18 cellular contexts compared by ENCODE assay signal in the genomic region with DNA sequence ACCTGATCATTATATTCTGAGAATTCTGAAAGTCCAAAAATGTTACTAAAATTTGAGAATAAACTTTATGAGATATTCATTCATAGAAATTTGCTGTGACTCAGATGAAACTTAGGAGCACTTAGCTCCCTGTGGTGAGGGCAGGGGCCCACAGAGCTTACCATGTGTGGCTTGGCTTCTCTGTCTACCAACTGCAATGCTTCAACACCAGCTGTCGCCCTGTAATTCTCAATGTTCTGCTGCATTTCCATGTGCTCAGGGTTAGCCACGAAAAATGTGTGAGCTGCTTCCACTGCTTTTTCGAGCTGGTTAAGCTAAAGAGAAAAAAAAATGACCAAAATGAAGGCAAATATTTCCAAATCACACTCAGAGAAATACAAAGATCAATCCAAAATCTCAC.
A peak's percentile ranks its signal among the peaks of the same experiment; 100 is the strongest.
DNase-seq lines count a peak whose midpoint lies in the region; ATAC-seq and TF ChIP-seq lines count a peak whose summit lies in the region.
"Had no signal": no experiment of that assay in that cellular context is flagged by ENCODE, and none has a peak within 500 bp of the region (broad histone marks: within the 10 kb centered on the region; RNA-seq: fewer than 3 reads in every experiment).

No MANE protein-coding gene starts in this region.

- H3K4me3 Mint-ChIP-seq in activated CD4-positive, alpha-beta T cell treated with anti-CD3 and anti-CD28 coated beads, Interleukin-2, amount 10 ng/mL, durations not matched to agents 7 days and 5 days, result no peak overlapping the region
- H3K4me3 Mint-ChIP-seq in activated naive CD8-positive, alpha-beta T cell treated with anti-CD3 and anti-CD28 coated beads, Interleukin-2, amount 50 U/mL, for 24 hours, result no peak overlapping the region
- no peak overlapping the region for H3K4me3 Mint-ChIP-seq in CD4-positive, alpha-beta T cell
- H3K4me3 Mint-ChIP-seq: dendritic cell treated with granulocyte-macrophage colony-stimulating factor and Interleukin-4, amounts not matched to agents 40 ng/mL and 50 ng/mL, for 4 days; naive thymus-derived CD4-positive, alpha-beta T cell had no signal

- H3K36me3 ChIP-seq in SK-N-MC (ENCODE audit: insufficient read depth, low read length), result no peaks in the 10 kb centered on the region
- H3K36me3 ChIP-seq in upper lobe of right lung, result no peaks in the 10 kb centered on the region
- H3K36me3 ChIP-seq: left ventricle myocardium inferior, suprapubic skin had no signal

- POLR2A ChIA-PET in activated CD4-positive, alpha-beta T cell treated with anti-CD3 and anti-CD28 coated beads, Interleukin-2, amount 10 ng/mL, durations not matched to agents 7 days and 5 days (lab: Charles Lee), result no interaction called here
- POLR2A ChIA-PET in CD4-positive, alpha-beta T cell (lab: Charles Lee), result no interaction called here

- H3K9ac ChIP-seq in SK-N-MC (ENCODE audit: insufficient read length), result peak overlapping the region; percentile 43

- no peaks in the 10 kb centered on the region for H3K4me1 Mint-ChIP-seq in activated CD4-positive, alpha-beta T cell treated with anti-CD3 and anti-CD28 coated beads, Interleukin-2, amount 10 ng/mL, durations not matched to agents 7 days and 5 days
- H3K4me1 Mint-ChIP-seq in activated naive CD8-positive, alpha-beta T cell treated with anti-CD3 and anti-CD28 coated beads, Interleukin-2, amount 50 U/mL, for 24 hours, result no peaks in the 10 kb centered on the region
- no peaks in the 10 kb centered on the region for H3K4me1 Mint-ChIP-seq in CD4-positive, alpha-beta T cell (ENCODE audit: low read depth)
- H3K4me1 Mint-ChIP-seq: naive thymus-derived CD4-positive, alpha-beta T cell had no signal

- ATAC-seq in activated naive CD8-positive, alpha-beta T cell treated with anti-CD3 and anti-CD28 coated beads, Interleukin-2, amount 50 U/mL, for 24 hours, result no peak
- no peak for ATAC-seq in upper lobe of right lung
- ATAC-seq in CD4-positive, alpha-beta T cell (ENCODE audit: poor library complexity), result no peak
- ATAC-seq: naive thymus-derived CD4-positive, alpha-beta T cell had no signal

- TF ChIP-seq CTCF in fibroblast of villous mesenchyme (IDR thresholded peaks at IDR 0.05; ENCODE audit: insufficient read depth, low read depth, low read length) (no peak), upper lobe of right lung (IDR thresholded peaks at IDR 0.05) (no peak)
- TF ChIP-seq CTCF in CD4-positive, alpha-beta T cell (IDR thresholded peaks at IDR 0.05), result no peak

- intact Hi-C loops in upper lobe of right lung (cut with DNase I), result no loop called here
- intact Hi-C loops in CD4-positive, alpha-beta T cell (cut with DNase I, micrococcal nuclease), result no loop called here

- H3K27ac Mint-ChIP-seq in activated CD4-positive, alpha-beta T cell treated with anti-CD3 and anti-CD28 coated beads, Interleukin-2, amount 10 ng/mL, durations not matched to agents 7 days and 5 days, result no peak overlapping the region
- H3K27ac Mint-ChIP-seq in activated naive CD8-positive, alpha-beta T cell treated with anti-CD3 and anti-CD28 coated beads, Interleukin-2, amount 50 U/mL, for 24 hours, result no peak overlapping the region
- H3K27ac Mint-ChIP-seq in CD4-positive, alpha-beta T cell, result no peak overlapping the region
- H3K27ac Mint-ChIP-seq: dendritic cell treated with granulocyte-macrophage colony-stimulating factor and Interleukin-4, amounts not matched to agents 40 ng/mL and 50 ng/mL, for 4 days; naive thymus-derived CD4-positive, alpha-beta T cell had no signal

- H3K9me3 Mint-ChIP-seq in activated CD4-positive, alpha-beta T cell treated with anti-CD3 and anti-CD28 coated beads, Interleukin-2, amount 10 ng/mL, durations not matched to agents 7 days and 5 days, result no peaks in the 10 kb centered on the region
- no peaks in the 10 kb centered on the region for H3K9me3 Mint-ChIP-seq in activated naive CD8-positive, alpha-beta T cell treated with anti-CD3 and anti-CD28 coated beads, Interleukin-2, amount 50 U/mL, for 24 hours
- no peaks in the 10 kb centered on the region for H3K9me3 Mint-ChIP-seq in CD4-positive, alpha-beta T cell
- H3K9me3 Mint-ChIP-seq: dendritic cell treated with granulocyte-macrophage colony-stimulating factor and Interleukin-4, amounts not matched to agents 40 ng/mL and 50 ng/mL, for 4 days; naive thymus-derived CD4-positive, alpha-beta T cell had no signal

- H3K4me3 ChIP-seq in SK-N-MC, result peak overlapping the region; percentile 50
- no peak overlapping the region for H3K4me3 ChIP-seq in fibroblast of villous mesenchyme (ENCODE audit: low read depth, low read length)
- no peak overlapping the region for H3K4me3 ChIP-seq in upper lobe of right lung
- H3K4me3 ChIP-seq: left ventricle myocardium inferior, suprapubic skin had no signal

- no peaks in the 10 kb centered on the region for H3K4me1 ChIP-seq in upper lobe of right lung
- H3K4me1 ChIP-seq: left ventricle myocardium inferior, suprapubic skin had no signal

- peaks cover 9% of the 10 kb centered on the region for H3K27me3 Mint-ChIP-seq in activated CD4-positive, alpha-beta T cell treated with anti-CD3 and anti-CD28 coated beads, Interleukin-2, amount 10 ng/mL, durations not matched to agents 7 days and 5 days
- H3K27me3 Mint-ChIP-seq in activated naive CD8-positive, alpha-beta T cell treated with anti-CD3 and anti-CD28 coated beads, Interleukin-2, amount 50 U/mL, for 24 hours, result peaks cover 15% of the 10 kb centered on the region
- H3K27me3 Mint-ChIP-seq in CD4-positive, alpha-beta T cell, result peaks cover 37% of the 10 kb centered on the region
- H3K27me3 Mint-ChIP-seq: dendritic cell treated with granulocyte-macrophage colony-stimulating factor and Interleukin-4, amounts not matched to agents 40 ng/mL and 50 ng/mL, for 4 days had no signal

- no peaks in the 10 kb centered on the region for H3K36me3 Mint-ChIP-seq in activated CD4-positive, alpha-beta T cell treated with anti-CD3 and anti-CD28 coated beads, Interleukin-2, amount 10 ng/mL, durations not matched to agents 7 days and 5 days (ENCODE audit: low read depth)
- no peaks in the 10 kb centered on the region for H3K36me3 Mint-ChIP-seq in activated naive CD8-positive, alpha-beta T cell treated with anti-CD3 and anti-CD28 coated beads, Interleukin-2, amount 50 U/mL, for 24 hours (ENCODE audit: low read depth)
- H3K36me3 Mint-ChIP-seq in CD4-positive, alpha-beta T cell (ENCODE audit: low read depth), result no peaks in the 10 kb centered on the region
- H3K36me3 Mint-ChIP-seq: naive thymus-derived CD4-positive, alpha-beta T cell had no signal

- CTCF ChIA-PET in activated CD4-positive, alpha-beta T cell treated with anti-CD3 and anti-CD28 coated beads, Interleukin-2, amount 10 ng/mL, durations not matched to agents 7 days and 5 days (lab: Charles Lee), result no interaction called here
- CTCF ChIA-PET in CD4-positive, alpha-beta T cell (lab: Charles Lee), result no interaction called here

- peaks cover 7% of the 10 kb centered on the region; the same call in 1 of the 2 replicates for H3K9me3 ChIP-seq in SK-N-MC (ENCODE audit: low read depth, low read length)
- no peaks in the 10 kb centered on the region for H3K9me3 ChIP-seq in upper lobe of right lung
- H3K9me3 ChIP-seq in CD4-positive, alpha-beta T cell (ENCODE audit: control insufficient read depth, low read length), result no peaks in the 10 kb centered on the region
- H3K9me3 ChIP-seq: left ventricle myocardium inferior, suprapubic skin had no signal

- no peaks in the 10 kb centered on the region for H3K27me3 ChIP-seq in upper lobe of right lung
- H3K27me3 ChIP-seq in CD4-positive, alpha-beta T cell (ENCODE audit: control insufficient read depth, insufficient read depth, low read length), result peaks cover 5% of the 10 kb centered on the region
- H3K27me3 ChIP-seq: suprapubic skin had no signal

- peak; percentile 6 for DNase-seq in activated CD4-positive, alpha-beta T cell treated with anti-CD3 and anti-CD28 coated beads for 48 hours
- no peak for DNase-seq in activated CD4-positive, alpha-beta T cell treated with anti-CD3 and anti-CD28 coated beads, Interleukin-2, amount 10 ng/mL, durations not matched to agents 7 days and 5 days
- DNase-seq in SK-N-MC (ENCODE audit: low read depth, low spot score), result no peak
- DNase-seq in fibroblast of villous mesenchyme (ENCODE audit: low read depth), result peak; percentile 48
- no peak for DNase-seq in activated naive CD8-positive, alpha-beta T cell treated with anti-CD3 and anti-CD28 coated beads, Interleukin-2, amount 50 U/mL, for 24 hours
- DNase-seq in upper lobe of right lung, result no peak
- no peak for DNase-seq in CD4-positive, alpha-beta T cell
- no peak for DNase-seq in 8988T
- DNase-seq: activated CD4-positive, alpha-beta T cell treated with anti-CD3 and anti-CD28 coated beads, Interleukin-2, amount 50 U/mL, for 48 hours; amygdala; GDM1; hippocampal formation; left ventricle myocardium inferior; naive thymus-derived CD4-positive, alpha-beta T cell; NCI-H1930; NCI-H748 treated with DMSO at 0.1 percent for 48 hours had no signal

- H3K27ac ChIP-seq in SK-N-MC (peak overlapping the region; percentile 37; the same call in 1 of the 2 replicates), upper lobe of right lung (no peak overlapping the region)
- no peak overlapping the region for H3K27ac ChIP-seq in CD4-positive, alpha-beta T cell (ENCODE audit: low read depth, low read length)
- H3K27ac ChIP-seq: left ventricle myocardium inferior, suprapubic skin had no signal

Comparison
In these comparisons a context has a peak if more than half of its experiments do, and no peak if none do; other contexts are left out.
1. DNase-seq: peak in activated CD4-positive, alpha-beta T cell treated with anti-CD3 and anti-CD28 coated beads for 48 hours (single experiment) and fibroblast of villous mesenchyme (single experiment); none in activated CD4-positive, alpha-beta T cell treated with anti-CD3 and anti-CD28 coated beads, Interleukin-2, amount 10 ng/mL, durations not matched to agents 7 days and 5 days (single experiment), SK-N-MC (single experiment), activated naive CD8-positive, alpha-beta T cell treated with anti-CD3 and anti-CD28 coated beads, Interleukin-2, amount 50 U/mL, for 24 hours (single experiment), upper lobe of right lung (single experiment), CD4-positive, alpha-beta T cell (0 of 10) and 8988T (single experiment).